ENCODE assay signal across 3 cellular contexts in the genomic region with DNA sequence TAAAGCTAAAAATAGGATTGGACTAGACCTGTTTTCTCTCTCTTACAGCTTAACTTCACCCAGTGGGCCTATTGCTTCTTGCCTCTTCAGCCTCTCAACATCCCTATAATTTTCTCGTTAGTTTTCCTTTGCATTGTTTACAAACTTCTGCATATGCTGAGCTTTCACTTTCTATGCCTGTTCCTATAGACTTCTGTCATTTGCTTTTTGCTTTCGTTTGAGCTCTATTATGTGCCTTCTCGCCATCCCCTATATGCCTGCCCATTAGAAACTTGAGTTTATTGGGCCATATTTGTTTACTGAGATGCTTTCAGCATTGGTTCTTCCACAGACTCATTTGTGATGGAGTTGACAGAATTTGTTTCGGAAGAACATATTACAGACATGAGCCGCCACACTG.
TF ChIP-seq lines count a peak whose summit lies in the region.

No MANE protein-coding gene starts in this region.

TF ChIP-seq in HepG2, 621 proteins besides CTCF, POLR2A, EP300 and RAD21:
- no peak for TF ChIP-seq FOXO1 (CRISPR knock-in tag; IDR thresholded peaks at IDR 0.05)
- TF ChIP-seq HMG20B (CRISPR knock-in tag; conservative IDR thresholded peaks at IDR 0.05) = no peak
- TF ChIP-seq MAFF (IDR thresholded peaks at IDR 0.05; ENCODE audit: low read depth, low read length) = peak; percentile 26; the same call in 1 of the 2 replicates
- TF ChIP-seq MAFK (conservative IDR thresholded peaks at IDR 0.05 in 1 of 2, IDR thresholded peaks at IDR 0.05 in 1 of 2; ENCODE audit: low read length in 2 of 2) = peak; percentile 34 to 59; a peak in 3 of 4 replicates

TF ChIP-seq in IMR-90, 13 proteins besides CTCF, POLR2A, EP300 and RAD21:
- TF ChIP-seq, protein P1, sequence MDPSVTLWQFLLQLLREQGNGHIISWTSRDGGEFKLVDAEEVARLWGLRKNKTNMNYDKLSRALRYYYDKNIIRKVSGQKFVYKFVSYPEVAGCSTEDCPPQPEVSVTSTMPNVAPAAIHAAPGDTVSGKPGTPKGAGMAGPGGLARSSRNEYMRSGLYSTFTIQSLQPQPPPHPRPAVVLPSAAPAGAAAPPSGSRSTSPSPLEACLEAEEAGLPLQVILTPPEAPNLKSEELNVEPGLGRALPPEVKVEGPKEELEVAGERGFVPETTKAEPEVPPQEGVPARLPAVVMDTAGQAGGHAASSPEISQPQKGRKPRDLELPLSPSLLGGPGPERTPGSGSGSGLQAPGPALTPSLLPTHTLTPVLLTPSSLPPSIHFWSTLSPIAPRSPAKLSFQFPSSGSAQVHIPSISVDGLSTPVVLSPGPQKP (IDR thresholded peaks at IDR 0.05; ENCODE audit: borderline replicate concordance, low read depth, low read length) = no peak
- TF ChIP-seq NFE2L2 (IDR thresholded peaks at IDR 0.05; ENCODE audit: low read depth, low read length) (no peak), SMC3 (IDR thresholded peaks at IDR 0.05; ENCODE audit: low read depth, low read length) (no peak), BHLHE40 (IDR thresholded peaks at IDR 0.05; ENCODE audit: low read depth, low read length) (no peak), MAFK (IDR thresholded peaks at IDR 0.05; ENCODE audit: low read depth, low read length) (peak; percentile 39; the same call in 1 of the 2 replicates)
- TF ChIP-seq, protein P2, sequence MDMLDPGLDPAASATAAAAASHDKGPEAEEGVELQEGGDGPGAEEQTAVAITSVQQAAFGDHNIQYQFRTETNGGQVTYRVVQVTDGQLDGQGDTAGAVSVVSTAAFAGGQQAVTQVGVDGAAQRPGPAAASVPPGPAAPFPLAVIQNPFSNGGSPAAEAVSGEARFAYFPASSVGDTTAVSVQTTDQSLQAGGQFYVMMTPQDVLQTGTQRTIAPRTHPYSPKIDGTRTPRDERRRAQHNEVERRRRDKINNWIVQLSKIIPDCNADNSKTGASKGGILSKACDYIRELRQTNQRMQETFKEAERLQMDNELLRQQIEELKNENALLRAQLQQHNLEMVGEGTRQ (IDR thresholded peaks at IDR 0.05; ENCODE audit: low read depth, low read length) = no peak

TF ChIP-seq in GM12878, 131 proteins besides CTCF, POLR2A, EP300 and RAD21:
- TF ChIP-seq NR2C1 (IDR thresholded peaks at IDR 0.05) = no peak
- TF ChIP-seq, protein P3, sequence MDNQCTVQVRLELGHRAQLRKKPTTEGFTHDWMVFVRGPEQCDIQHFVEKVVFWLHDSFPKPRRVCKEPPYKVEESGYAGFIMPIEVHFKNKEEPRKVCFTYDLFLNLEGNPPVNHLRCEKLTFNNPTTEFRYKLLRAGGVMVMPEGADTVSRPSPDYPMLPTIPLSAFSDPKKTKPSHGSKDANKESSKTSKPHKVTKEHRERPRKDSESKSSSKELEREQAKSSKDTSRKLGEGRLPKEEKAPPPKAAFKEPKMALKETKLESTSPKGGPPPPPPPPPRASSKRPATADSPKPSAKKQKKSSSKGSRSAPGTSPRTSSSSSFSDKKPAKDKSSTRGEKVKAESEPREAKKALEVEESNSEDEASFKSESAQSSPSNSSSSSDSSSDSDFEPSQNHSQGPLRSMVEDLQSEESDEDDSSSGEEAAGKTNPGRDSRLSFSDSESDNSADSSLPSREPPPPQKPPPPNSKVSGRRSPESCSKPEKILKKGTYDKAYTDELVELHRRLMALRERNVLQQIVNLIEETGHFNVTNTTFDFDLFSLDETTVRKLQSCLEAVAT (IDR thresholded peaks at IDR 0.05) = peak; percentile 65; the same call in 1 of the 2 replicates
